Comparison of ENCODE assay signal across 8 cellular contexts in the genomic region with DNA sequence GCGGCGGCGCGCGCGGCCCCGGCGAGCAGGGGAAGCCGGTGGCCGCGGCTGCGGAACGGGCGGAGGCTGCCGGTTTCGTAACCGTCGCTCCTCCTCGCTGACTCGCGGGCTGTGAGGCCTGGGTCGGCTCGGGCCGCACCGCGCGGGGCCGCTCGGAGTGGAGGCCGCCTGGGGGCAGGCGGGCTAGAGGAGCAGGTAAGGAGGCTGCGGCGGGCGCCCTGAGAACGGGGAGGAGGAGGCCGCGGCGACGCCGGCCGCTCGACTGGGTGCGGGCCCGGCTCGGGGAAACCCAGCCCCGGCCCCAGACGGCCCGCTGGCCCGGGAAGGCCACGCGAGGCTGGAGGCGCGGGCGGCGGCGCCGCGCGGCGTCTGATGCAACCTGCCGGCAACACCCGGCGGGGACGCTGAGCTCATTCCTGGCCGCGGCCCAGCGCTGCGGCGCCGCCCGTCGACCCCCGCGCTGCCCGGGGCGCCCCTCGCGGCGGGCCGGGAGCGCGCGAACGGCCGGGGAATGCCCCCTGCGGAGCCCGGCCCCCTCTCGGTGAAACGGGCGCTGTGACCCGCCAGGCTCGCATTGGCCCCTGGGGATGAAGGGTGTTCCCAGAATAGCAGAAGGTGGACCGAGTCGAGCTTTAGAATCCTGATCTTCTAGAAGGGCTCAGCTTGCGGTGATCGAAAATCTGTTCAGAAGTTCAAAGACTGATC. TPM values are rescaled to one million over a fixed set of nuclear protein-coding genes. Genes with fewer than 3 reads are reported as not detected.
DNase-seq lines count a peak whose midpoint lies in the region; ATAC-seq and TF ChIP-seq lines count a peak whose summit lies in the region.

Gene CEBPG (plus strand): TSS at position 9 of the 705 bp plus-strand sequence. CDS start 5,531 bp downstream, outside the sequence.

- TF ChIP-seq POLR2A in esophagus muscularis mucosa (IDR thresholded peaks at IDR 0.05; ENCODE audit: low read depth), result peak; percentile 87

- H3K4me3 ChIP-seq in BE2C (ENCODE audit: low read depth, low read length), result peak within 1 kb of the TSS; percentile 80
- H3K4me3 ChIP-seq in esophagus muscularis mucosa, result peak within 1 kb of the TSS; percentile 88 to 95 (median 88)
- H3K4me3 ChIP-seq in thymus (ENCODE audit: low read length), result peak within 1 kb of the TSS; percentile 58

- peak within 1 kb of the TSS; percentile 76 to 95 (median 89) for H3K27ac Mint-ChIP-seq in naive thymus-derived CD8-positive, alpha-beta T cell

- H3K9me3 ChIP-seq in BE2C (no peaks in the 10 kb centered on the region), esophagus muscularis mucosa (no peaks in the 10 kb centered on the region), thymus (ENCODE audit: control insufficient read depth) (no peaks in the 10 kb centered on the region)

- no peaks in the 10 kb centered on the region for H3K27me3 Mint-ChIP-seq in naive thymus-derived CD8-positive, alpha-beta T cell

- no peaks in the 10 kb centered on the region for H3K27me3 ChIP-seq in BE2C
- H3K27me3 ChIP-seq in esophagus muscularis mucosa, result no peaks in the 10 kb centered on the region
- H3K27me3 ChIP-seq in thymus (ENCODE audit: control insufficient read depth, insufficient read depth), result no peaks in the 10 kb centered on the region

- peaks cover 11% of the 10 kb centered on the region for H3K4me1 ChIP-seq in BE2C
- H3K4me1 ChIP-seq in esophagus muscularis mucosa, result peaks cover 25 to 51% (median 46%) of the 10 kb centered on the region in 4 donors
- H3K4me1 ChIP-seq in thymus (ENCODE audit: control insufficient read depth, insufficient read depth, low read length), result peaks cover 9% of the 10 kb centered on the region

- 0 out of 2 replicates have a peak, but pooled peaks have one; percentile 17 for TF ChIP-seq CTCF in BE2C (IDR thresholded peaks at IDR 0.05; ENCODE audit: low read depth, low read length)
- TF ChIP-seq CTCF in esophagus muscularis mucosa (IDR thresholded peaks at IDR 0.05), result peak; percentile 7 to 36 (median 27)

- H3K9me3 Mint-ChIP-seq in naive thymus-derived CD8-positive, alpha-beta T cell, result no peaks in the 10 kb centered on the region

- H3K36me3 Mint-ChIP-seq in naive thymus-derived CD8-positive, alpha-beta T cell, result peaks cover 0 to 11% (median 2%) of the 10 kb centered on the region in 3 donors

- DNase-seq in BE2C, result peak; percentile 77
- DNase-seq in NCI-H345 (lab: John Stamatoyannopoulos, UW), result peak; percentile 68
- peak; percentile 37 for DNase-seq in activated T-cell treated with anti-CD3 and anti-CD28 coated beads for 24 hours (ENCODE audit: low read depth)
- DNase-seq in esophagus muscularis mucosa (ENCODE audit: extremely low spot score), result no peak
- DNase-seq in naive thymus-derived CD8-positive, alpha-beta T cell, result peak in 6 of 10 donors; percentile 28 to 64 (median 51)

- H3K27ac ChIP-seq in esophagus muscularis mucosa (replicated peaks in 1 of 4), result peak within 1 kb of the TSS; percentile 97 to 99 (median 99)
- H3K27ac ChIP-seq in thymus (ENCODE audit: low read depth), result peak within 1 kb of the TSS; percentile 88

- H3K36me3 ChIP-seq in BE2C (peaks cover 7% of the 10 kb centered on the region; the same call in 1 of the 2 replicates), esophagus muscularis mucosa (peaks cover 0 to 1% (median 0%) of the 10 kb centered on the region in 4 donors), thymus (ENCODE audit: control insufficient read depth, insufficient read depth) (no peaks in the 10 kb centered on the region)

- POLR2A ChIA-PET in naive thymus-derived CD8-positive, alpha-beta T cell (lab: Charles Lee), result interaction anchor here (0.5 to 4.6 kb wide), 11 partner anchors 10 to 1303 kb away, joined by 3 to 27 read pairs (median 3); partner anchors contain the start of genes ANKRD27, CEBPA, PDCD5 and SCGB2B2

- ATAC-seq in GM18520 (IDR thresholded peaks at IDR 0.05; ENCODE audit: unreplicated experiment) (peak; percentile 26), HG02973 (IDR thresholded peaks at IDR 0.05; ENCODE audit: unreplicated experiment) (peak; percentile 48)
- ATAC-seq in naive thymus-derived CD8-positive, alpha-beta T cell, result peak; percentile 48

- H3K4me1 Mint-ChIP-seq in naive thymus-derived CD8-positive, alpha-beta T cell, result peaks cover 22 to 54% (median 47%) of the 10 kb centered on the region in 4 donors

- TF ChIP-seq EP300 in esophagus muscularis mucosa (IDR thresholded peaks at IDR 0.05), result no peak

- intact Hi-C loops in esophagus muscularis mucosa (cut with DNase I), result loop anchor here (5.0 kb wide), 1 partner anchor 197 kb away; no protein-coding TSS in a partner anchor

- WGBS in esophagus muscularis mucosa, result 0% methylated on average over 28 of the region's 96 CpGs
- under 1% methylated on average over 95 of the region's 96 CpGs for WGBS in thymus

- peak within 1 kb of the TSS; percentile 84 to 98 (median 90) for H3K4me3 Mint-ChIP-seq in naive thymus-derived CD8-positive, alpha-beta T cell

RNA-seq across cellular contexts. Expression of gene CEBPG, which starts in this region (rescaled TPM):
- polyA plus RNA-seq in BE2C (2012; ENCODE audit: insufficient read depth, insufficient read length, low read depth), result 93.6 TPM
- 10 to 100 TPM; 23.1 to 30.3 (median 28.5) TPM for total RNA-seq in esophagus muscularis mucosa
- total RNA-seq in naive thymus-derived CD8-positive, alpha-beta T cell, result 10 to 100 TPM; 29.4 to 30.0 TPM
- polyA plus RNA-seq in naive thymus-derived CD8-positive, alpha-beta T cell, result 1 to 10 TPM; 4.5 to 9.3 (median 4.8) TPM
- 21.0 TPM for polyA plus RNA-seq in thymus
